Comparison of ENCODE assay signal across 37 cellular contexts in genomic region chr2:218920504-218920903, GRCh38. TPM values are rescaled to one million over a fixed set of nuclear protein-coding genes. Genes with fewer than 3 reads are reported as not detected.
"Had no signal": no experiment of that assay in that cellular context is flagged by ENCODE, and none has a peak within 500 bp of the region (broad histone marks: within the 10 kb centered on the region; RNA-seq: fewer than 3 reads in every experiment).

No MANE protein-coding gene starts in this region.

- H3K9me3 ChIP-seq: adrenal gland, body of pancreas had no signal

- H3K27me3 ChIP-seq: adrenal gland, brain microvascular endothelial cell had no signal

- ATAC-seq: activated CD8-positive, alpha-beta T cell treated with anti-CD3 and anti-CD28 coated beads for 36 hours; activated naive CD4-positive, alpha-beta T cell treated with anti-CD3 and anti-CD28 coated beads, Interleukin-2, amount 50 U/mL, for 72 hours; activated T-cell treated with anti-CD3 and anti-CD28 coated beads, Interleukin-2, amount 50 U/mL, for 4 hours; activated T-cell treated with anti-CD3 and anti-CD28 coated beads, Interleukin-2, amount 50 U/mL, for 72 hours; activated T-helper 17 cell treated with anti-CD3 and anti-CD28 coated beads, Interleukin-2, amount 50 U/mL, for 72 hours; body of pancreas had no signal

- DNase-seq: activated B cell treated with CpG ODN at 0.5 μM for 24 hours; activated CD4-positive, alpha-beta memory T cell treated with anti-CD3 and anti-CD28 coated beads for 36 hours; activated CD4-positive, alpha-beta T cell treated with anti-CD3 and anti-CD28 coated beads for 4 hours; activated CD4-positive, alpha-beta T cell treated with anti-CD3 and anti-CD28 coated beads, Interleukin-2, amount 10 ng/mL, durations not matched to agents 24 days and 14 days; activated CD4-positive, alpha-beta T cell treated with anti-CD3 and anti-CD28 coated beads, Interleukin-2, amount 50 U/mL, for 1 hour; activated CD4-positive, alpha-beta T cell treated with anti-CD3 and anti-CD28 coated beads, Interleukin-2, amount 50 U/mL, for 4 hours; activated CD4-positive, CD25-positive, alpha-beta regulatory T cell treated with anti-CD3 and anti-CD28 coated beads, Interleukin-2, amount 50 U/mL, for 72 hours; activated CD8-positive, alpha-beta memory T cell treated with anti-CD3 and anti-CD28 coated beads, Interleukin-2, amount 50 U/mL, for 4 hours; activated CD8-positive, alpha-beta T cell treated with anti-CD3 and anti-CD28 coated beads for 36 hours; activated effector memory CD4-positive, alpha-beta T cell treated with anti-CD3 and anti-CD28 coated beads, Interleukin-2, amount 50 U/mL, for 16 hours; activated gamma-delta T cell treated with Interleukin-2 at 50 U/mL for 16 hours; activated naive CD4-positive, alpha-beta T cell; activated naive CD4-positive, alpha-beta T cell treated with anti-CD3 and anti-CD28 coated beads for 36 hours; activated naive CD4-positive, alpha-beta T cell treated with anti-CD3 and anti-CD28 coated beads, Interleukin-2, amount 50 U/mL, for 16 hours; activated naive CD8-positive, alpha-beta T cell treated with anti-CD3 and anti-CD28 coated beads for 36 hours; activated T-cell treated with anti-CD3 and anti-CD28 coated beads for 4 hours; activated T-cell treated with anti-CD3 and anti-CD28 coated beads, Interleukin-2, amount 50 U/mL, for 1 hour; activated T-cell treated with anti-CD3 and anti-CD28 coated beads, Interleukin-2, amount 50 U/mL, for 4 hours; activated T-cell treated with anti-CD3 and anti-CD28 coated beads, Interleukin-2, amount 50 U/mL, for 72 hours; adrenal gland; amniotic stem cell; aorta; body of pancreas; brain microvascular endothelial cell; central memory CD4-positive, alpha-beta T cell; T-helper 1 cell; T-helper 2 cell; T-helper 9 cell had no signal

- H3K4me1 ChIP-seq: adrenal gland, body of pancreas, breast epithelium had no signal

- H3K36me3 ChIP-seq: adrenal gland, brain microvascular endothelial cell, breast epithelium had no signal

- H3K4me3 ChIP-seq: adrenal gland, body of pancreas, breast epithelium had no signal

- H3K27ac ChIP-seq: adrenal gland, body of pancreas, brain microvascular endothelial cell, breast epithelium, VCaP had no signal

- FAIRE-seq: astrocyte, TTC549 had no signal

RNA-seq across cellular contexts. Expression of gene CDK5R2, which starts 39.0 kb away (rescaled TPM):
- total RNA-seq: activated B cell treated with CpG ODN at 0.5 μM for 24 hours; activated CD4-positive, alpha-beta memory T cell treated with anti-CD3 and anti-CD28 coated beads for 36 hours; activated CD4-positive, alpha-beta T cell treated with anti-CD3 and anti-CD28 coated beads, Interleukin-2, amount 10 ng/mL, durations not matched to agents 24 days and 14 days; activated CD8-positive, alpha-beta memory T cell treated with anti-CD3 and anti-CD28 coated beads for 36 hours; activated CD8-positive, alpha-beta T cell treated with anti-CD3 and anti-CD28 coated beads for 36 hours; activated naive CD4-positive, alpha-beta T cell treated with anti-CD3 and anti-CD28 coated beads for 36 hours; activated naive CD4-positive, alpha-beta T cell treated with anti-CD3 and anti-CD28 coated beads, Interleukin-2, amount 50 U/mL, for 72 hours; activated naive CD8-positive, alpha-beta T cell treated with anti-CD3 and anti-CD28 coated beads for 36 hours; activated T-cell treated with anti-CD3 and anti-CD28 coated beads, Interleukin-2, amount 50 U/mL, for 4 hours; activated T-cell treated with anti-CD3 and anti-CD28 coated beads, Interleukin-2, amount 50 U/mL, for 72 hours; activated T-helper 1 cell treated with anti-CD3 and anti-CD28 coated beads, Interleukin-12 subunit alpha, Interleukin-12 subunit beta, Interleukin-2, Interleukin-4 antibody, amounts not matched to agents 30 ng/mL and 10 ng/mL and 1 ng/mL, durations not matched to agents 14 hours and 24 hours and 36 hours; activated T-helper 17 cell treated with anti-CD3 and anti-CD28 coated beads, Interleukin-2, amount 50 U/mL, for 72 hours; aorta; breast epithelium; cardiac septum had no signal
- polyA plus RNA-seq: aorta had no signal

RNA-seq across cellular contexts. Expression of gene WNT10A, which starts 39.9 kb away (rescaled TPM):
- total RNA-seq: aorta, cardiac septum had no signal
- polyA plus RNA-seq: aorta had no signal
